15 cellular contexts compared by ENCODE assay signal in the genomic region with DNA sequence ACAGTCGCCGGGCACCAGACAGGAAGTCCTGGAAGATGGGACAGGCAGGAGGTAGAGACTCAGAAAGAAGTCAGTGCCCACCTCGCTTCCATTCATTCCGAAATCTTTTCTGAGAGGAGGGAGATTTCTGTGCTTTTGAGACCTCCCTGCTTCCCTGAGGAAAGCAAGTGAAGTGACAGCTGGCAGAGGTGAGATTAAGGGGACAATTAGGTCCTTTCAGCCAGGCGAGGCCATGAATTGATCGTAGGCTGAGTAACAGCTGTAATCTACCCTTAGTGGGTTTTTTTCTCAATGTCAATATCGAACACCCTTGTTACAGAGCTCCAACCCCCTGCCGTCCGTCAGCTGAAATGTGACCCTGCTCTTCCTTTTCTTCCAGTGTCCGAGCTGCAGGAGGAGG.
"Had no signal": no experiment of that assay in that cellular context is flagged by ENCODE, and none has a peak within 500 bp of the region (broad histone marks: within the 10 kb centered on the region; RNA-seq: fewer than 3 reads in every experiment).

No MANE protein-coding gene starts in this region.

- DNase-seq: activated CD4-positive, alpha-beta T cell treated with anti-CD3 and anti-CD28 coated beads for 1 hour; activated CD4-positive, alpha-beta T cell treated with anti-CD3 and anti-CD28 coated beads, Interleukin-2, amount 50 U/mL, for 48 hours; activated gamma-delta T cell treated with Interleukin-2 at 50 U/mL for 16 hours; activated naive CD8-positive, alpha-beta T cell treated with anti-CD3 and anti-CD28 coated beads for 36 hours; activated T-cell treated with anti-CD3 and anti-CD28 coated beads, Interleukin-2, amount 50 U/mL, for 48 hours; dorsolateral prefrontal cortex; foreskin melanocyte; heart right ventricle; islet precursor cell; left lung; mesendoderm; stimulated activated CD4-positive, alpha-beta T cell treated with anti-CD3 and anti-CD28 coated beads, Interleukin-2, amount 100 ng/mL, for 24 hours; stimulated activated naive B cell treated with anti-CD40 and anti-IgM and Interleukin-4, amounts not matched to agents 10 μg/mL and 1 μg/mL and 100 μg/mL, for 72 hours; T-helper 9 cell had no signal

- H3K4me3 Mint-ChIP-seq: activated naive CD8-positive, alpha-beta T cell treated with anti-CD3 and anti-CD28 coated beads for 36 hours; stimulated activated naive B cell treated with anti-CD40 and anti-IgM and Interleukin-4, amounts not matched to agents 10 μg/mL and 1 μg/mL and 100 μg/mL, for 72 hours had no signal

- H3K4me3 ChIP-seq: dorsolateral prefrontal cortex, heart right ventricle, left lung had no signal

- H3K27ac Mint-ChIP-seq: activated naive CD8-positive, alpha-beta T cell treated with anti-CD3 and anti-CD28 coated beads for 36 hours; stimulated activated naive B cell treated with anti-CD40 and anti-IgM and Interleukin-4, amounts not matched to agents 10 μg/mL and 1 μg/mL and 100 μg/mL, for 72 hours had no signal

- H3K9me3 Mint-ChIP-seq: activated naive CD8-positive, alpha-beta T cell treated with anti-CD3 and anti-CD28 coated beads for 36 hours had no signal

- H3K27me3 ChIP-seq: heart right ventricle, left lung had no signal

- FAIRE-seq: urothelium cell line had no signal

- H3K27me3 Mint-ChIP-seq: activated naive CD8-positive, alpha-beta T cell treated with anti-CD3 and anti-CD28 coated beads for 36 hours had no signal

- H3K27ac ChIP-seq: dorsolateral prefrontal cortex, heart right ventricle, left lung had no signal

- H3K36me3 Mint-ChIP-seq: activated naive CD8-positive, alpha-beta T cell treated with anti-CD3 and anti-CD28 coated beads for 36 hours; stimulated activated naive B cell treated with anti-CD40 and anti-IgM and Interleukin-4, amounts not matched to agents 10 μg/mL and 1 μg/mL and 100 μg/mL, for 72 hours had no signal

- H3K9me3 ChIP-seq: heart right ventricle, left lung had no signal

- H3K4me1 Mint-ChIP-seq: activated naive CD8-positive, alpha-beta T cell treated with anti-CD3 and anti-CD28 coated beads for 36 hours; stimulated activated naive B cell treated with anti-CD40 and anti-IgM and Interleukin-4, amounts not matched to agents 10 μg/mL and 1 μg/mL and 100 μg/mL, for 72 hours had no signal
